Comparison of ENCODE assay signal across 23 cellular contexts in genomic region chr6:109255946-109256628, GRCh38.
DNase-seq lines count a peak whose midpoint lies in the region; ATAC-seq and TF ChIP-seq lines count a peak whose summit lies in the region.
"Had no signal": no experiment of that assay in that cellular context is flagged by ENCODE, and none has a peak within 500 bp of the region (broad histone marks: within the 10 kb centered on the region; RNA-seq: fewer than 3 reads in every experiment).

No MANE protein-coding gene starts in this region.

- H3K36me3 ChIP-seq in SK-N-MC (ENCODE audit: insufficient read depth, low read length): no peaks in the 10 kb centered on the region
- H3K36me3 ChIP-seq: brain microvascular endothelial cell, spleen had no signal

- no peaks in the 10 kb centered on the region for H3K27me3 Mint-ChIP-seq in progenitor cell of endocrine pancreas
- peaks cover 4% of the 10 kb centered on the region for H3K27me3 Mint-ChIP-seq in activated CD4-positive, alpha-beta T cell treated with anti-CD3 and anti-CD28 coated beads, Interleukin-2, amount 10 ng/mL, durations not matched to agents 24 days and 14 days

- TF ChIP-seq CTCF in LNCaP clone FGC (IDR thresholded peaks at IDR 0.05; ENCODE audit: control insufficient read depth, extremely low read depth, insufficient read depth) (no peak), progenitor cell of endocrine pancreas (IDR thresholded peaks at IDR 0.05; ENCODE audit: unreplicated experiment) (no peak)

- no peak overlapping the region for H3K9ac ChIP-seq in SK-N-MC (ENCODE audit: insufficient read length)

- intact Hi-C loops in activated CD4-positive, alpha-beta T cell treated with anti-CD3 and anti-CD28 coated beads, Interleukin-2, amount 10 ng/mL, durations not matched to agents 24 days and 14 days (cut with micrococcal nuclease): no loop called here

- peak; percentile 94 for DNase-seq in LNCaP clone FGC (ENCODE audit: low read depth)
- DNase-seq in NCI-H2081 treated with DMSO at 0.1 percent for 48 hours (lab: John Stamatoyannopoulos, UW): peak; percentile 43
- no peak for DNase-seq in SK-N-MC (ENCODE audit: low read depth, low spot score)
- DNase-seq in progenitor cell of endocrine pancreas (ENCODE audit: low spot score, unreplicated experiment): no peak
- no peak for DNase-seq in activated CD4-positive, alpha-beta T cell treated with anti-CD3 and anti-CD28 coated beads, Interleukin-2, amount 10 ng/mL, durations not matched to agents 24 days and 14 days
- no peak for DNase-seq in NOMO-1 treated with DMSO at 0.1 percent for 48 hours (lab: John Stamatoyannopoulos, UW; ENCODE audit: unreplicated experiment)
- no peak for DNase-seq in left lobe of liver (ENCODE audit: low spot score)
- DNase-seq: activated CD4-positive, alpha-beta T cell treated with anti-CD3 and anti-CD28 coated beads for 1 hour; activated CD8-positive, alpha-beta memory T cell treated with anti-CD3 and anti-CD28 coated beads, Interleukin-2, amount 10 ng/mL, durations not matched to agents 7 days and 5 days; activated naive CD8-positive, alpha-beta T cell treated with anti-CD3 and anti-CD28 coated beads, Interleukin-2, amount 10 ng/mL, durations not matched to agents 7 days and 5 days; brain microvascular endothelial cell; foreskin keratinocyte; H7; midbrain; NCI-H526 treated with DMSO at 0.1 percent for 48 hours; spleen; stimulated activated CD4-positive, alpha-beta T cell treated with anti-CD3 and anti-CD28 coated beads, Interleukin-4, amount 100 ng/mL, for 4 hours had no signal

- H3K9me3 ChIP-seq in SK-N-MC (ENCODE audit: low read depth, low read length): no peaks in the 10 kb centered on the region
- H3K9me3 ChIP-seq: spleen had no signal

- H3K36me3 Mint-ChIP-seq in progenitor cell of endocrine pancreas (ENCODE audit: insufficient read depth): peaks cover 4% of the 10 kb centered on the region
- no peaks in the 10 kb centered on the region for H3K36me3 Mint-ChIP-seq in activated CD4-positive, alpha-beta T cell treated with anti-CD3 and anti-CD28 coated beads, Interleukin-2, amount 10 ng/mL, durations not matched to agents 24 days and 14 days (ENCODE audit: low read depth)
- H3K36me3 Mint-ChIP-seq: activated CD8-positive, alpha-beta memory T cell treated with anti-CD3 and anti-CD28 coated beads, Interleukin-2, amount 10 ng/mL, durations not matched to agents 7 days and 5 days; activated naive CD8-positive, alpha-beta T cell treated with anti-CD3 and anti-CD28 coated beads, Interleukin-2, amount 10 ng/mL, durations not matched to agents 7 days and 5 days had no signal

- H3K4me3 ChIP-seq in LNCaP clone FGC (ENCODE audit: low read depth, low read length): no peak overlapping the region
- H3K4me3 ChIP-seq in SK-N-MC: peak overlapping the region; percentile 8; the same call in 1 of the 2 replicates
- H3K4me3 ChIP-seq: GM12878, spleen had no signal

- peak overlapping the region; percentile 31 for H3K27ac Mint-ChIP-seq in progenitor cell of endocrine pancreas
- no peak overlapping the region for H3K27ac Mint-ChIP-seq in activated CD4-positive, alpha-beta T cell treated with anti-CD3 and anti-CD28 coated beads, Interleukin-2, amount 10 ng/mL, durations not matched to agents 24 days and 14 days
- H3K27ac Mint-ChIP-seq: activated CD8-positive, alpha-beta memory T cell treated with anti-CD3 and anti-CD28 coated beads, Interleukin-2, amount 10 ng/mL, durations not matched to agents 7 days and 5 days; activated naive CD8-positive, alpha-beta T cell treated with anti-CD3 and anti-CD28 coated beads, Interleukin-2, amount 10 ng/mL, durations not matched to agents 7 days and 5 days; activated T-helper 17 cell treated with anti-CD3 and anti-CD28 coated beads, Interleukin-2, amount 50 U/mL, for 72 hours; B cell had no signal

- peaks cover 20% of the 10 kb centered on the region for H3K4me1 Mint-ChIP-seq in progenitor cell of endocrine pancreas (ENCODE audit: low read depth)
- no peaks in the 10 kb centered on the region for H3K4me1 Mint-ChIP-seq in activated CD4-positive, alpha-beta T cell treated with anti-CD3 and anti-CD28 coated beads, Interleukin-2, amount 10 ng/mL, durations not matched to agents 24 days and 14 days
- H3K4me1 Mint-ChIP-seq: activated CD8-positive, alpha-beta memory T cell treated with anti-CD3 and anti-CD28 coated beads, Interleukin-2, amount 10 ng/mL, durations not matched to agents 7 days and 5 days; activated naive CD8-positive, alpha-beta T cell treated with anti-CD3 and anti-CD28 coated beads, Interleukin-2, amount 10 ng/mL, durations not matched to agents 7 days and 5 days; activated T-helper 17 cell treated with anti-CD3 and anti-CD28 coated beads, Interleukin-2, amount 50 U/mL, for 72 hours; B cell had no signal

- no peak overlapping the region for H3K4me3 Mint-ChIP-seq in progenitor cell of endocrine pancreas (ENCODE audit: low read depth)
- no peak overlapping the region for H3K4me3 Mint-ChIP-seq in activated CD4-positive, alpha-beta T cell treated with anti-CD3 and anti-CD28 coated beads, Interleukin-2, amount 10 ng/mL, durations not matched to agents 24 days and 14 days
- H3K4me3 Mint-ChIP-seq: activated CD8-positive, alpha-beta memory T cell treated with anti-CD3 and anti-CD28 coated beads, Interleukin-2, amount 10 ng/mL, durations not matched to agents 7 days and 5 days; activated naive CD8-positive, alpha-beta T cell treated with anti-CD3 and anti-CD28 coated beads, Interleukin-2, amount 10 ng/mL, durations not matched to agents 7 days and 5 days; activated T-helper 17 cell treated with anti-CD3 and anti-CD28 coated beads, Interleukin-2, amount 50 U/mL, for 72 hours; B cell; neural crest cell had no signal

- H3K27ac ChIP-seq in SK-N-MC: peak overlapping the region; percentile 45
- H3K27ac ChIP-seq: brain microvascular endothelial cell, foreskin keratinocyte, spleen had no signal

- H3K9me3 Mint-ChIP-seq in progenitor cell of endocrine pancreas (ENCODE audit: low read depth): peaks cover 5% of the 10 kb centered on the region
- peaks cover 5% of the 10 kb centered on the region for H3K9me3 Mint-ChIP-seq in activated CD4-positive, alpha-beta T cell treated with anti-CD3 and anti-CD28 coated beads, Interleukin-2, amount 10 ng/mL, durations not matched to agents 24 days and 14 days
- H3K9me3 Mint-ChIP-seq: activated naive CD8-positive, alpha-beta T cell treated with anti-CD3 and anti-CD28 coated beads, Interleukin-2, amount 10 ng/mL, durations not matched to agents 7 days and 5 days; activated T-helper 17 cell treated with anti-CD3 and anti-CD28 coated beads, Interleukin-2, amount 50 U/mL, for 72 hours had no signal

- ATAC-seq in GM21381 (IDR thresholded peaks at IDR 0.05; ENCODE audit: unreplicated experiment) (no peak), left lobe of liver (no peak)
- ATAC-seq: activated CD8-positive, alpha-beta memory T cell treated with anti-CD3 and anti-CD28 coated beads, Interleukin-2, amount 10 ng/mL, durations not matched to agents 7 days and 5 days; activated T-helper 17 cell treated with anti-CD3 and anti-CD28 coated beads, Interleukin-2, amount 50 U/mL, for 72 hours; foreskin keratinocyte; GM12878; Panc1 had no signal

Comparison
In these comparisons a context has a peak if more than half of its experiments do, and no peak if none do; other contexts are left out.
1. DNase-seq: peak in LNCaP clone FGC (single experiment) and NCI-H2081 treated with DMSO at 0.1 percent for 48 hours (single experiment); none in SK-N-MC (single experiment), progenitor cell of endocrine pancreas (single experiment), activated CD4-positive, alpha-beta T cell treated with anti-CD3 and anti-CD28 coated beads, Interleukin-2, amount 10 ng/mL, durations not matched to agents 24 days and 14 days (single experiment), NOMO-1 treated with DMSO at 0.1 percent for 48 hours (single experiment) and left lobe of liver (single experiment).